Comparison of ENCODE assay signal across 1 cellular context in the genomic region with DNA sequence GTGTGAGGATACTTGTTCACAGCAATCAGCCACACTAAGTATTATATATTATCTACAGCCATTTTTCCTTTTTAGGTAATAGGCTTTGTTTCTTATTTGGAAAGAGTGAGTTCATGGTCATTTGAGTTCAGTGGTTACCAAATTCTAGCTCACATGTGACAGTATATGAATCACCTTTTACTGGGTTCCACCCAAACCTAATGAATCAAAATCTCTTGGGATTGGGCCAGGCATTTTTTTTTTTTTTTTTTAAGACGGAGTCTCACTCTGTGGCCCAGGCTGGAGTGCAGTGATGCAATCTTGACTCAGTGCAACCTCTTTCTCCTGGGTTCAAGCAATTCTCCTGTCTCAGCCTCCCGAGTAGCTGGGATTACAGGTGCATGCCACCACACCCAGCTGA.
TF ChIP-seq lines count a peak whose summit lies in the region.

No MANE protein-coding gene starts in this region.

TF ChIP-seq in IMR-90, 13 proteins besides CTCF, POLR2A, EP300 and RAD21:
- TF ChIP-seq FOS (IDR thresholded peaks at IDR 0.05; ENCODE audit: low read depth, low read length): 0 out of 2 replicates have a peak, but pooled peaks have one; percentile 13
- peak; percentile 67; the same call in 1 of the 2 replicates for TF ChIP-seq CEBPB (IDR thresholded peaks at IDR 0.05; ENCODE audit: low read depth, low read length)
- TF ChIP-seq, protein P1, sequence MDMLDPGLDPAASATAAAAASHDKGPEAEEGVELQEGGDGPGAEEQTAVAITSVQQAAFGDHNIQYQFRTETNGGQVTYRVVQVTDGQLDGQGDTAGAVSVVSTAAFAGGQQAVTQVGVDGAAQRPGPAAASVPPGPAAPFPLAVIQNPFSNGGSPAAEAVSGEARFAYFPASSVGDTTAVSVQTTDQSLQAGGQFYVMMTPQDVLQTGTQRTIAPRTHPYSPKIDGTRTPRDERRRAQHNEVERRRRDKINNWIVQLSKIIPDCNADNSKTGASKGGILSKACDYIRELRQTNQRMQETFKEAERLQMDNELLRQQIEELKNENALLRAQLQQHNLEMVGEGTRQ (IDR thresholded peaks at IDR 0.05; ENCODE audit: low read depth, low read length): peak; percentile 60
